Comparison of ENCODE assay signal across 8 cellular contexts in genomic region chr12:49058366-49059062, GRCh38. TPM values are rescaled to one million over a fixed set of nuclear protein-coding genes. Genes with fewer than 3 reads are reported as not detected.
A peak's percentile ranks its signal among the peaks of the same experiment; 100 is the strongest.
DNase-seq lines count a peak whose midpoint lies in the region; ATAC-seq and TF ChIP-seq lines count a peak whose summit lies in the region.

No MANE protein-coding gene starts in this region.

- intact Hi-C loops in dorsolateral prefrontal cortex (cut with DNase I): no loop called here

- H3K9me3 Mint-ChIP-seq in nephron: no peaks in the 10 kb centered on the region

- H3K4me1 ChIP-seq in BLaER1 treated with 17β-estradiol and CSF1 and Interleukin-3, amounts not matched to agents 10 nM and 100 nM: peaks cover 35 to 45% (median 39%) of the 10 kb centered on the region in 10 experiments
- H3K4me1 ChIP-seq in KMS-11 (ENCODE audit: low read depth, poor library complexity, severe bottlenecking): peaks cover 35% of the 10 kb centered on the region

- DNase-seq in dorsolateral prefrontal cortex (peak in 1 of 10 donors; percentile 7), occipital lobe (lab: John Stamatoyannopoulos, UW) (no peak)

- no peaks in the 10 kb centered on the region for H3K9me3 ChIP-seq in BLaER1 treated with 17β-estradiol and CSF1 and Interleukin-3, amounts not matched to agents 10 nM and 100 nM (replicated peaks in 1 of 11)

- peak overlapping the region; percentile 95 for H3K4me3 Mint-ChIP-seq in nephron

- peaks cover 37% of the 10 kb centered on the region for H3K4me1 Mint-ChIP-seq in nephron

- H3K9ac ChIP-seq in BLaER1 treated with 17β-estradiol and CSF1 and Interleukin-3, amounts not matched to agents 10 nM and 100 nM: peak overlapping the region; percentile 96 to 100 (median 99)
- peak overlapping the region; percentile 97; the same call in 1 of the 2 replicates for H3K9ac ChIP-seq in KMS-11

- peak overlapping the region; percentile 68 to 94 (median 88) for H3K27ac Mint-ChIP-seq in nephron

- no peaks in the 10 kb centered on the region for H3K27me3 Mint-ChIP-seq in nephron (ENCODE audit: low read depth)

- TF ChIP-seq CTCF in KMS-11 (conservative IDR thresholded peaks at IDR 0.05; ENCODE audit: low read depth, low read length): no peak
- TF ChIP-seq CTCF in dorsolateral prefrontal cortex (IDR thresholded peaks at IDR 0.05 in 54 of 56, conservative IDR thresholded peaks at IDR 0.05 in 2 of 56; ENCODE audit: low read depth in 1 of 56, partially characterized antibody in 56 of 56): no peak
- no peak for TF ChIP-seq CTCF in nephron (IDR thresholded peaks at IDR 0.05; ENCODE audit: unreplicated experiment in 3 of 3)

- peaks cover 51 to 66% (median 55%) of the 10 kb centered on the region in 11 experiments for H4K20me1 ChIP-seq in BLaER1 treated with 17β-estradiol and CSF1 and Interleukin-3, amounts not matched to agents 10 nM and 100 nM
- H4K20me1 ChIP-seq in KMS-11 (ENCODE audit: insufficient read depth): peaks cover 29% of the 10 kb centered on the region

- H3K79me2 ChIP-seq in KMS-11 (ENCODE audit: insufficient read depth, low read depth): peaks cover 61% of the 10 kb centered on the region

- H2AFZ ChIP-seq in KMS-11 (ENCODE audit: low read depth): no peak overlapping the region

- H3K27ac ChIP-seq in BLaER1 treated with 17β-estradiol and CSF1 and Interleukin-3, amounts not matched to agents 10 nM and 100 nM: peak overlapping the region; percentile 96 to 100 (median 99)
- H3K27ac ChIP-seq in KMS-11 (no peak overlapping the region), dorsolateral prefrontal cortex (peak overlapping the region in 34 of 59 donors; percentile 11 to 99 (median 97))

- peaks cover 19 to 24% (median 23%) of the 10 kb centered on the region in 11 experiments for H3K36me3 ChIP-seq in BLaER1 treated with 17β-estradiol and CSF1 and Interleukin-3, amounts not matched to agents 10 nM and 100 nM
- H3K36me3 ChIP-seq in KMS-11 (ENCODE audit: insufficient read depth): no peaks in the 10 kb centered on the region; the same call in 1 of the 2 replicates

- peak overlapping the region; percentile 91 to 100 (median 98) for H3K4me3 ChIP-seq in BLaER1 treated with 17β-estradiol and CSF1 and Interleukin-3, amounts not matched to agents 10 nM and 100 nM
- H3K4me3 ChIP-seq in KMS-11 (IDR thresholded peaks at IDR 0.05; ENCODE audit: insufficient read depth, low read depth, low read length): peak overlapping the region; percentile 4
- H3K4me3 ChIP-seq in dorsolateral prefrontal cortex: peak overlapping the region; percentile 65 to 100 (median 96)

- peak overlapping the region; percentile 91 to 100 (median 98) for H3K4me2 ChIP-seq in BLaER1 treated with 17β-estradiol and CSF1 and Interleukin-3, amounts not matched to agents 10 nM and 100 nM
- H3K4me2 ChIP-seq in KMS-11: peak overlapping the region; percentile 84

- peaks cover 20% of the 10 kb centered on the region for H3K36me3 Mint-ChIP-seq in nephron (ENCODE audit: low read depth)

- no peaks in the 10 kb centered on the region for H3K27me3 ChIP-seq in BLaER1 treated with 17β-estradiol and CSF1 and Interleukin-3, amounts not matched to agents 10 nM and 100 nM
- H3K27me3 ChIP-seq in KMS-11 (ENCODE audit: insufficient read depth, low read depth) (no peaks in the 10 kb centered on the region), dorsolateral prefrontal cortex (no peaks in the 10 kb centered on the region)

- no peak for ATAC-seq in HG03571 (IDR thresholded peaks at IDR 0.05; ENCODE audit: unreplicated experiment)
- no peak for ATAC-seq in GM21576 (IDR thresholded peaks at IDR 0.05; ENCODE audit: unreplicated experiment)
- ATAC-seq in GM21786 (IDR thresholded peaks at IDR 0.05; ENCODE audit: unreplicated experiment): no peak

RNA-seq across cellular contexts. Expression of gene KMT2D, which starts 2.1 kb away (rescaled TPM):
- total RNA-seq in dorsolateral prefrontal cortex: 100 to 1,000 TPM in 86 of 120 experiments, 10 to 100 TPM in 34; 76.9 to 147 (median 107) TPM
- total RNA-seq in occipital lobe: 17.6 TPM

RNA-seq across cellular contexts. Expression of gene RHEBL1, which starts 11.3 kb away (rescaled TPM):
- total RNA-seq in dorsolateral prefrontal cortex: 10 to 100 TPM in 3 of 120 experiments, 1 to 10 TPM in 116, under 1 TPM in 1; 0.55 to 10.5 (median 5.5) TPM
- total RNA-seq in occipital lobe: 0.78 TPM

RNA-seq across cellular contexts. Expression of gene DHH, which starts 36.1 kb away (rescaled TPM):
- total RNA-seq in dorsolateral prefrontal cortex (1 to 10 TPM in 4 of 120 experiments, under 1 TPM in 103, not detected in 13; 0.11 to 2.5 (median 0.42) TPM), occipital lobe (0.47 TPM)

RNA-seq across cellular contexts. Expression of gene PRKAG1, which starts 39.9 kb away (rescaled TPM):
- total RNA-seq in dorsolateral prefrontal cortex (10 to 100 TPM; 26.4 to 67.1 (median 46.4) TPM), occipital lobe (27.9 TPM)

RNA-seq across cellular contexts. Expression of gene LMBR1L, which starts 52.1 kb away (rescaled TPM):
- total RNA-seq in dorsolateral prefrontal cortex: 100 to 1,000 TPM in 3 of 120 experiments, 10 to 100 TPM in 117; 40.9 to 108 (median 65.9) TPM
- total RNA-seq in occipital lobe: 90.8 TPM

Comparison
In these comparisons a context has a peak if more than half of its experiments do, and no peak if none do; other contexts are left out.
1. H3K4me3 ChIP-seq: peak in every context shown above with its lines; median percentile 98 in BLaER1 treated with 17β-estradiol and CSF1 and Interleukin-3, amounts not matched to agents 10 nM and 100 nM; 96 in dorsolateral prefrontal cortex; 4 in KMS-11.